In the genomic region with DNA sequence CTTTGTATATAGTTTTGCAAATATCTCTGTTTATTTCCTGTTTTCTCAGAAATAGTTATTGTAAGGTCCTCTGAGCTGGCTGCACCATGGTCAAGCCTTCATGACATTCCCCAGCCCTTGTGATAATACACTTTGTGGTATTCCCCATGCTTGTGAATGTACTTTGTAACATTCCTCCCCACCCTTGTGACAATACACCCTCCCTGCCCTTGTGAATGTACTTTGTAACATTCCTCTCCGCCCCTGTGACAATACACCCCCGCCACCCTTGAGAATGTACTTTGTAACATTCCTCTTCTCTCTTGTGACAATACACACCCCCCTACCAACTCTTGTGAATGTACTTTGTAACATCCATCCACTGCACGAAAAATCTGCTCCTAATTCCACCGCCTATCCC, we compare ENCODE assay signal across 30 cellular contexts.
DNase-seq lines count a peak whose midpoint lies in the region; ATAC-seq, FAIRE-seq and TF ChIP-seq lines count a peak whose summit lies in the region.
"Had no signal": no experiment of that assay in that cellular context is flagged by ENCODE, and none has a peak within 500 bp of the region (broad histone marks: within the 10 kb centered on the region; RNA-seq: fewer than 3 reads in every experiment).

No MANE protein-coding gene starts in this region.

- no peak overlapping the region for H2BK15ac ChIP-seq in H1 (ENCODE audit: low read length)

- H3K9me3 ChIP-seq in H1 (ENCODE audit: insufficient read depth in 2 of 2, low read depth in 1 of 2, low read length in 1 of 2) (peaks cover 5 to 7% of the 10 kb centered on the region in 2 experiments; a peak in 1 of 4 replicates), neural progenitor cell (ENCODE audit: low read depth) (peaks cover 8% of the 10 kb centered on the region)

- H4K8ac ChIP-seq in H1 (ENCODE audit: extremely low read depth, insufficient read depth, low read length): no peak overlapping the region

- no peaks in the 10 kb centered on the region for H3F3A ChIP-seq in neural progenitor cell (ENCODE audit: low read depth)

- H2BK120ac ChIP-seq in H1 (replicated peaks; ENCODE audit: low read depth, low read length): no peak overlapping the region

- no peak overlapping the region for H3K4ac ChIP-seq in H1 (replicated peaks; ENCODE audit: insufficient read length, low read depth, low read length)

- H3K79me1 ChIP-seq in H1 (ENCODE audit: low read depth, low read length): no peaks in the 10 kb centered on the region

- H3K27me3 ChIP-seq in H1 (replicated peaks in 1 of 4; ENCODE audit: control insufficient read depth in 3 of 4, extremely low read depth in 1 of 4, insufficient read depth in 3 of 4, low read length in 3 of 4) (no peaks in the 10 kb centered on the region), neural progenitor cell (no peaks in the 10 kb centered on the region)

- no peak overlapping the region for H3K18ac ChIP-seq in H1 (ENCODE audit: extremely low read depth, low read length)

- POLR2A ChIA-PET in H1 (lab: Charles Lee; ENCODE audit: partially characterized antibody): no interaction called here

- H2AK5ac ChIP-seq in H1 (ENCODE audit: low read depth, low read length): no peak overlapping the region

- WGBS in H1 (ENCODE audit: extremely low coverage in 1 of 2, insufficient coverage in 1 of 2, insufficient read length in 1 of 2, insufficient replicate concordance in 2 of 2, low coverage in 1 of 2, low lambda C conversion rate in 2 of 2, missing lambda C conversion rate in 1 of 2), 2 experiments: 89% methylated on average over 4 of the region's 4 CpGs; no CpG with 5 or more reads in 1 of the 2 experiments

- no peak for TF ChIP-seq POLR2A in H1 (IDR thresholded peaks at IDR 0.05; ENCODE audit: control extremely low read depth in 1 of 2, low read depth in 2 of 2, low read length in 2 of 2)

- TF ChIP-seq CTCF in H1 (IDR thresholded peaks at IDR 0.05; ENCODE audit: control extremely low read depth in 1 of 3, insufficient read depth in 1 of 3, low read depth in 1 of 3, low read length in 3 of 3) (no peak), neural progenitor cell (IDR thresholded peaks at IDR 0.05) (no peak)

- no peak overlapping the region for H4K91ac ChIP-seq in H1 (replicated peaks; ENCODE audit: insufficient read length, low read length)

- no peaks in the 10 kb centered on the region for H3K4me1 Mint-ChIP-seq in neural progenitor cell
- H3K4me1 Mint-ChIP-seq in activated naive CD4-positive, alpha-beta T cell treated with anti-CD3 and anti-CD28 coated beads, Interleukin-2, amount 10 ng/mL, durations not matched to agents 7 days and 5 days: no peaks in the 10 kb centered on the region
- H3K4me1 Mint-ChIP-seq: B cell; CD8-positive, alpha-beta memory T cell; H9 had no signal

- H2AFZ ChIP-seq in H1 (ENCODE audit: low read length): no peak overlapping the region
- no peak overlapping the region for H2AFZ ChIP-seq in neural progenitor cell (replicated peaks)

- no peak overlapping the region for H3K4me3 ChIP-seq in H1 (ENCODE audit: extremely low read depth in 1 of 4, insufficient read depth in 2 of 4, low read depth in 3 of 4, low read length in 4 of 4)
- no peak overlapping the region for H3K4me3 ChIP-seq in neural progenitor cell
- H3K4me3 ChIP-seq: SK-N-MC had no signal

- FAIRE-seq in H1 (lab: Jason Lieb, UNC): no peak
- FAIRE-seq: GM12891, HTR-8/SVneo had no signal

- no peak overlapping the region for H2BK12ac ChIP-seq in H1 (ENCODE audit: low read depth, low read length)

- no peak overlapping the region for H3K4me3 Mint-ChIP-seq in neural progenitor cell
- H3K4me3 Mint-ChIP-seq in activated naive CD4-positive, alpha-beta T cell treated with anti-CD3 and anti-CD28 coated beads, Interleukin-2, amount 10 ng/mL, durations not matched to agents 7 days and 5 days: no peak overlapping the region
- H3K4me3 Mint-ChIP-seq: B cell; CD8-positive, alpha-beta memory T cell; H9 had no signal

- H3K4me1 ChIP-seq in H1 (replicated peaks in 1 of 4; ENCODE audit: control insufficient read depth in 3 of 4, insufficient read depth in 4 of 4, low read length in 3 of 4) (no peaks in the 10 kb centered on the region), neural progenitor cell (no peaks in the 10 kb centered on the region)

- H3K23me2 ChIP-seq in H1 (ENCODE audit: low read depth, low read length): no peaks in the 10 kb centered on the region

- H3K56ac ChIP-seq in H1 (replicated peaks; ENCODE audit: insufficient read length, low read depth, low read length): no peak overlapping the region

- H3K27ac Mint-ChIP-seq in neural progenitor cell: no peak overlapping the region
- no peak overlapping the region for H3K27ac Mint-ChIP-seq in activated naive CD4-positive, alpha-beta T cell treated with anti-CD3 and anti-CD28 coated beads, Interleukin-2, amount 10 ng/mL, durations not matched to agents 7 days and 5 days
- H3K27ac Mint-ChIP-seq: B cell; CD8-positive, alpha-beta memory T cell; H9 had no signal

- H3K36me3 Mint-ChIP-seq in neural progenitor cell: no peaks in the 10 kb centered on the region
- no peaks in the 10 kb centered on the region for H3K36me3 Mint-ChIP-seq in activated naive CD4-positive, alpha-beta T cell treated with anti-CD3 and anti-CD28 coated beads, Interleukin-2, amount 10 ng/mL, durations not matched to agents 7 days and 5 days
- H3K36me3 Mint-ChIP-seq: CD8-positive, alpha-beta memory T cell had no signal

- peak; percentile 13 for DNase-seq in HuH-7 (ENCODE audit: low spot score)
- no peak for DNase-seq in H1 (ENCODE audit: low read depth in 1 of 2, low spot score in 2 of 2)
- DNase-seq in neural progenitor cell (ENCODE audit: low spot score): peak; percentile 54
- no peak for DNase-seq in activated naive CD4-positive, alpha-beta T cell treated with anti-CD3 and anti-CD28 coated beads, Interleukin-2, amount 10 ng/mL, durations not matched to agents 7 days and 5 days
- no peak for DNase-seq in stimulated activated CD4-positive, alpha-beta T cell treated with anti-CD3 and anti-CD28 coated beads, Interleukin-12 subunit alpha, Interleukin-12 subunit beta, amount 100 ng/mL, for 4 hours
- DNase-seq in hippocampal formation (lab: John Stamatoyannopoulos, UW): no peak
- DNase-seq: Calu3; CD8-positive, alpha-beta memory T cell; DMS79 treated with DMSO at 0.1 percent for 48 hours; GF-D8; H9; IMR-90; KG1; MM.1S; NCI-H1048; NCI-H1436; NCI-H187; NCI-H2081 treated with DMSO at 0.1 percent for 48 hours; NCI-H2171; NCI-H226; NCI-H510A; NCI-H69; SHP77 treated with DMSO at 0.1 percent for 48 hours had no signal

- H3K36me3 ChIP-seq in H1 (ENCODE audit: control insufficient read depth in 2 of 4, insufficient read depth in 4 of 4, low read length in 3 of 4) (no peaks in the 10 kb centered on the region), neural progenitor cell (no peaks in the 10 kb centered on the region)

- no peak overlapping the region for H3K14ac ChIP-seq in H1 (ENCODE audit: insufficient read length)

- no peak for TF ChIP-seq RAD21 in H1 (IDR thresholded peaks at IDR 0.05 in 1 of 2, conservative IDR thresholded peaks at IDR 0.05 in 1 of 2; ENCODE audit: low read depth in 2 of 2, low read length in 2 of 2)

- H3K4me2 ChIP-seq in H1 (ENCODE audit: insufficient read depth in 1 of 2, low read depth in 2 of 2, low read length in 2 of 2) (no peak overlapping the region), neural progenitor cell (no peak overlapping the region)

- no peak overlapping the region for H3K23ac ChIP-seq in H1 (ENCODE audit: insufficient read length)

- H2BK20ac ChIP-seq in H1 (ENCODE audit: low read length): no peak overlapping the region

- no peaks in the 10 kb centered on the region for H3K27me3 Mint-ChIP-seq in neural progenitor cell (ENCODE audit: insufficient read depth, low read depth)
- no peaks in the 10 kb centered on the region for H3K27me3 Mint-ChIP-seq in activated naive CD4-positive, alpha-beta T cell treated with anti-CD3 and anti-CD28 coated beads, Interleukin-2, amount 10 ng/mL, durations not matched to agents 7 days and 5 days
- H3K27me3 Mint-ChIP-seq: B cell; CD8-positive, alpha-beta memory T cell had no signal

- no peak for ATAC-seq in GM21723 (IDR thresholded peaks at IDR 0.05; ENCODE audit: unreplicated experiment)
- ATAC-seq: Panc1 had no signal

- CTCF ChIA-PET in H1 (lab: Charles Lee; ENCODE audit: partially characterized antibody): no interaction called here
- CTCF ChIA-PET in activated naive CD4-positive, alpha-beta T cell treated with anti-CD3 and anti-CD28 coated beads, Interleukin-2, amount 10 ng/mL, durations not matched to agents 7 days and 5 days (lab: Charles Lee): no interaction called here

- H4K20me1 ChIP-seq in H1 (replicated peaks in 1 of 2; ENCODE audit: control insufficient read depth in 1 of 2, insufficient read depth in 2 of 2, low read length in 2 of 2) (no peaks in the 10 kb centered on the region), neural progenitor cell (ENCODE audit: low read depth) (no peaks in the 10 kb centered on the region)

- H3K79me2 ChIP-seq in H1 (ENCODE audit: control insufficient read depth in 1 of 2, insufficient read depth in 2 of 2, low read length in 2 of 2) (no peaks in the 10 kb centered on the region), neural progenitor cell (ENCODE audit: low read depth) (no peaks in the 10 kb centered on the region)

- no peak overlapping the region for H4K5ac ChIP-seq in H1 (ENCODE audit: insufficient read length, low read depth, low read length)

- TF ChIP-seq EP300 in H1 (IDR thresholded peaks at IDR 0.05; ENCODE audit: borderline replicate concordance in 1 of 2, low read depth in 2 of 2, low read length in 2 of 2): no peak

- H3K9me3 Mint-ChIP-seq in neural progenitor cell: peaks cover 7% of the 10 kb centered on the region
- peaks cover 2% of the 10 kb centered on the region for H3K9me3 Mint-ChIP-seq in activated naive CD4-positive, alpha-beta T cell treated with anti-CD3 and anti-CD28 coated beads, Interleukin-2, amount 10 ng/mL, durations not matched to agents 7 days and 5 days

- H3K27ac ChIP-seq in H1 (ENCODE audit: low read depth, low read length) (no peak overlapping the region), neural progenitor cell (no peak overlapping the region)
- H3K27ac ChIP-seq: C4-2B, SK-N-MC had no signal

- H3K9ac ChIP-seq in H1 (replicated peaks in 1 of 4; ENCODE audit: extremely low read depth in 1 of 4, low read depth in 3 of 4, low read length in 3 of 4) (no peak overlapping the region), neural progenitor cell (no peak overlapping the region)

- H2BK5ac ChIP-seq in H1 (ENCODE audit: low read depth, low read length): no peak overlapping the region

TF ChIP-seq in H1, 55 proteins besides CTCF, POLR2A, EP300 and RAD21 (continues in another document):
- TF ChIP-seq, protein P1, sequence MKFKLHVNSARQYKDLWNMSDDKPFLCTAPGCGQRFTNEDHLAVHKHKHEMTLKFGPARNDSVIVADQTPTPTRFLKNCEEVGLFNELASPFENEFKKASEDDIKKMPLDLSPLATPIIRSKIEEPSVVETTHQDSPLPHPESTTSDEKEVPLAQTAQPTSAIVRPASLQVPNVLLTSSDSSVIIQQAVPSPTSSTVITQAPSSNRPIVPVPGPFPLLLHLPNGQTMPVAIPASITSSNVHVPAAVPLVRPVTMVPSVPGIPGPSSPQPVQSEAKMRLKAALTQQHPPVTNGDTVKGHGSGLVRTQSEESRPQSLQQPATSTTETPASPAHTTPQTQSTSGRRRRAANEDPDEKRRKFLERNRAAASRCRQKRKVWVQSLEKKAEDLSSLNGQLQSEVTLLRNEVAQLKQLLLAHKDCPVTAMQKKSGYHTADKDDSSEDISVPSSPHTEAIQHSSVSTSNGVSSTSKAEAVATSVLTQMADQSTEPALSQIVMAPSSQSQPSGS (IDR thresholded peaks at IDR 0.05; ENCODE audit: low read length): no peak

Comparison
In these comparisons a context has a peak if more than half of its experiments do, and no peak if none do; other contexts are left out.
1. DNase-seq: peak in HuH-7 (single experiment) and neural progenitor cell (single experiment); none in H1 (0 of 2), activated naive CD4-positive, alpha-beta T cell treated with anti-CD3 and anti-CD28 coated beads, Interleukin-2, amount 10 ng/mL, durations not matched to agents 7 days and 5 days (single experiment), stimulated activated CD4-positive, alpha-beta T cell treated with anti-CD3 and anti-CD28 coated beads, Interleukin-12 subunit alpha, Interleukin-12 subunit beta, amount 100 ng/mL, for 4 hours (single experiment) and hippocampal formation (0 of 2).